In genomic region chr15:69573815-69574472, GRCh38 we compare ENCODE assay signal across 12 cellular contexts.
DNase-seq lines count a peak whose midpoint lies in the region; ATAC-seq and FAIRE-seq lines count a peak whose summit lies in the region.
"Had no signal": no experiment of that assay in that cellular context is flagged by ENCODE, and none has a peak within 500 bp of the region (broad histone marks: within the 10 kb centered on the region; RNA-seq: fewer than 3 reads in every experiment).

No MANE protein-coding gene starts in this region.

- no peak for ATAC-seq in left lobe of liver

- peak overlapping the region; percentile 64 for H3K27ac Mint-ChIP-seq in stimulated activated naive CD8-positive, alpha-beta T cell treated with anti-CD3 and anti-CD28 coated beads, Interleukin-15, Interleukin-2, amounts not matched to agents 100 ng/mL and 50 ng/mL, for 24 hours

- no peaks in the 10 kb centered on the region for H3K9me3 Mint-ChIP-seq in stimulated activated naive CD8-positive, alpha-beta T cell treated with anti-CD3 and anti-CD28 coated beads, Interleukin-15, Interleukin-2, amounts not matched to agents 100 ng/mL and 50 ng/mL, for 24 hours

- peaks cover 3% of the 10 kb centered on the region for H3K27me3 Mint-ChIP-seq in stimulated activated naive CD8-positive, alpha-beta T cell treated with anti-CD3 and anti-CD28 coated beads, Interleukin-15, Interleukin-2, amounts not matched to agents 100 ng/mL and 50 ng/mL, for 24 hours

- peak; percentile 36 for DNase-seq in RCC 7860 (ENCODE audit: low spot score)
- peak; percentile 59 to 76 for DNase-seq in activated T-cell treated with anti-CD3 and anti-CD28 coated beads, Interleukin-2, amount 50 U/mL, for 48 hours
- peak; percentile 79 for DNase-seq in kidney glomerular epithelial cell (lab: John Stamatoyannopoulos, UW)
- no peak for DNase-seq in NCI-H69 (lab: John Stamatoyannopoulos, UW)
- DNase-seq in left lobe of liver (ENCODE audit: low spot score), result no peak
- no peak for DNase-seq in HuH-7.5 (ENCODE audit: low spot score)
- DNase-seq: NCI-H2107, occipital lobe, WERI-Rb-1 had no signal

- FAIRE-seq in RCC 7860 (lab: Jason Lieb, UNC), result no peak
- FAIRE-seq: frontal cortex, GM18507 had no signal

- no peaks in the 10 kb centered on the region for H3K36me3 Mint-ChIP-seq in stimulated activated naive CD8-positive, alpha-beta T cell treated with anti-CD3 and anti-CD28 coated beads, Interleukin-15, Interleukin-2, amounts not matched to agents 100 ng/mL and 50 ng/mL, for 24 hours (ENCODE audit: low read depth)

- peaks cover 28% of the 10 kb centered on the region for H3K4me1 Mint-ChIP-seq in stimulated activated naive CD8-positive, alpha-beta T cell treated with anti-CD3 and anti-CD28 coated beads, Interleukin-15, Interleukin-2, amounts not matched to agents 100 ng/mL and 50 ng/mL, for 24 hours (ENCODE audit: low read depth)

- no peak overlapping the region for H3K4me3 Mint-ChIP-seq in stimulated activated naive CD8-positive, alpha-beta T cell treated with anti-CD3 and anti-CD28 coated beads, Interleukin-15, Interleukin-2, amounts not matched to agents 100 ng/mL and 50 ng/mL, for 24 hours

Comparison
In these comparisons a context has a peak if more than half of its experiments do, and no peak if none do; other contexts are left out.
1. DNase-seq: peak in RCC 7860 (single experiment), activated T-cell treated with anti-CD3 and anti-CD28 coated beads, Interleukin-2, amount 50 U/mL, for 48 hours (2 of 2) and kidney glomerular epithelial cell (single experiment); none in NCI-H69 (single experiment), left lobe of liver (single experiment) and HuH-7.5 (single experiment).